Comparison of ENCODE assay signal across 17 cellular contexts in the genomic region with DNA sequence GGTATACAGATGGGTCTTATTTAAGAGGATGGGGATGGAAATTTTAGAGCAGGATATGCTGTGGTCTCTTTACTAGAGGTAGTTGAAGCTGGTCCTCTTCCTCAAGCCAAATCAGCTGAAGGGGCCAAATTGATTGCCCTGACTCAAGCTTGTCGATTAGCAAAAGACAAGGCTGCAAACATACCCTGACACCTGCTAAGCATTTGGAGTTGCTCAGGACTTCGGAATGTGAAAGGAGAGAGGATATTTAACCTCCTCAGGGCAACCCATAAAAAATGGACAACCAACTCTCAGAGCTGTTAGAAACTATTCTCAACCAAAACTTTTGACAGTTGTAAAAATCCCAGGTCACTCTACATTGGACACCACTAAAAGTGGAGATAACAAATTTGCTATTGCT. TPM values are rescaled to one million over a fixed set of nuclear protein-coding genes. Genes with fewer than 3 reads are reported as not detected.
DNase-seq lines count a peak whose midpoint lies in the region; ATAC-seq lines count a peak whose summit lies in the region.
"Had no signal": no experiment of that assay in that cellular context is flagged by ENCODE, and none has a peak within 500 bp of the region (broad histone marks: within the 10 kb centered on the region; RNA-seq: fewer than 3 reads in every experiment).

No MANE protein-coding gene starts in this region.

- ATAC-seq in GM19023 (IDR thresholded peaks at IDR 0.05; ENCODE audit: unreplicated experiment) = no peak
- ATAC-seq: GM12878 had no signal

- DNase-seq in EH (ENCODE audit: low read depth) (peak; percentile 11), M059J (ENCODE audit: low read depth) (peak; percentile 57), islet precursor cell (peak; percentile 58), renal cortical epithelial cell (ENCODE audit: low read depth) (peak; percentile 43), ureter (ENCODE audit: low spot score) (no peak), T-helper 9 cell (no peak)
- DNase-seq: ACHN; CD4-positive, CD25-positive, alpha-beta regulatory T cell; DMS53; GOT3; H9; IMR-90 had no signal

RNA-seq across cellular contexts. Expression of a gene that starts 15.6 kb away (rescaled TPM):
- not detected in 2 replicates for total RNA-seq in M059J (2014; rRNA removed; shearing (Covaris generic))
- total RNA-seq in renal cortical epithelial cell = not detected in 2 replicates
- total RNA-seq in ureter = 2.7 TPM
- total RNA-seq: A172, G401, GM12878, H9, HT-29, IMR-90 had no signal

RNA-seq across cellular contexts. Expression of a gene that starts 31.0 kb away (rescaled TPM):
- total RNA-seq in M059J (2014; rRNA removed; shearing (Covaris generic)) = 0.54 and 0.71 TPM in 2 replicates
- total RNA-seq in renal cortical epithelial cell = 8.7 and 41.3 TPM in 2 replicates
- total RNA-seq in ureter = 3.4 TPM
- total RNA-seq: A172, HT-29 had no signal

Comparison
In these comparisons a context has a peak if more than half of its experiments do, and no peak if none do; other contexts are left out.
1. DNase-seq: peak in EH (single experiment), M059J (single experiment), islet precursor cell (single experiment) and renal cortical epithelial cell (single experiment); none in ureter (single experiment) and T-helper 9 cell (single experiment).